Comparison of ENCODE assay signal across 8 cellular contexts in genomic region chr20:59515013-59515905, GRCh38.
DNase-seq lines count a peak whose midpoint lies in the region; ATAC-seq, FAIRE-seq and TF ChIP-seq lines count a peak whose summit lies in the region.

No MANE protein-coding gene starts in this region.

- no peaks in the 10 kb centered on the region for H3K79me2 ChIP-seq in endothelial cell of umbilical vein (ENCODE audit: control insufficient read depth, insufficient read depth, low read length)

- H3K9me3 ChIP-seq in Peyer's patch, result no peaks in the 10 kb centered on the region
- H3K9me3 ChIP-seq in endothelial cell of umbilical vein (replicated peaks; ENCODE audit: control insufficient read depth, insufficient read depth, low read length), result no peaks in the 10 kb centered on the region

- no peak overlapping the region for H3K27ac ChIP-seq in Peyer's patch
- no peak overlapping the region for H3K27ac ChIP-seq in endothelial cell of umbilical vein (ENCODE audit: insufficient read depth, low read depth, low read length)

- H3K9ac ChIP-seq in endothelial cell of umbilical vein (replicated peaks; ENCODE audit: extremely low read depth, insufficient read depth, low read length), result no peak overlapping the region

- CTCF ChIA-PET in endothelial cell of umbilical vein (lab: Charles Lee), result interaction anchor here (1.4 to 3.8 kb wide), 2 partner anchors 10 to 19 kb away, joined by 5 to 16 read pairs; no protein-coding TSS in a partner anchor

- intact Hi-C loops in endothelial cell of umbilical vein (cut with micrococcal nuclease), result loop anchor here (1.0 kb wide), 1 partner anchor 10 kb away; no protein-coding TSS in a partner anchor

- H3K4me3 ChIP-seq in Peyer's patch (no peak overlapping the region), endothelial cell of umbilical vein (replicated peaks in 1 of 3; ENCODE audit: insufficient read depth in 1 of 3, low read depth in 1 of 3, low read length in 3 of 3) (no peak overlapping the region)

- no peaks in the 10 kb centered on the region for H3K36me3 ChIP-seq in Peyer's patch
- H3K36me3 ChIP-seq in endothelial cell of umbilical vein (ENCODE audit: control insufficient read depth in 2 of 2, extremely low read depth in 1 of 2, insufficient read depth in 2 of 2, low read length in 2 of 2), result no peaks in the 10 kb centered on the region

- H3K27me3 ChIP-seq in Peyer's patch (no peaks in the 10 kb centered on the region), endothelial cell of umbilical vein (ENCODE audit: control insufficient read depth in 2 of 2, insufficient read depth in 2 of 2, low read length in 2 of 2) (no peaks in the 10 kb centered on the region)

- no peak for TF ChIP-seq POLR2A in Peyer's patch (IDR thresholded peaks at IDR 0.05)
- TF ChIP-seq POLR2A in endothelial cell of umbilical vein (IDR thresholded peaks at IDR 0.05; ENCODE audit: low read depth, low read length), result no peak

- FAIRE-seq in HTR-8/SVneo (lab: Jason Lieb, UNC), result peak; percentile 92
- peak; percentile 82 for FAIRE-seq in endothelial cell of umbilical vein (lab: Jason Lieb, UNC)

- BruUV-seq in endothelial cell of umbilical vein (replicated peaks; lab: Mats Ljungman, UMichigan), result no TSS peak

- ATAC-seq in HG02852 (IDR thresholded peaks at IDR 0.05; ENCODE audit: unreplicated experiment) (no peak), GM18511 (IDR thresholded peaks at IDR 0.05; ENCODE audit: unreplicated experiment) (no peak)

- no peak overlapping the region for H3K4me2 ChIP-seq in endothelial cell of umbilical vein (ENCODE audit: insufficient read depth, low read length)

- H3K9me1 ChIP-seq in endothelial cell of umbilical vein (replicated peaks; ENCODE audit: control insufficient read depth, extremely low read depth, insufficient read depth, low read length), result no peaks in the 10 kb centered on the region

- POLR2A ChIA-PET in endothelial cell of umbilical vein (lab: Charles Lee), result no interaction called here

- no peak overlapping the region for H2AFZ ChIP-seq in endothelial cell of umbilical vein (ENCODE audit: low read depth, low read length)

- TF ChIP-seq CTCF in Peyer's patch (IDR thresholded peaks at IDR 0.05), result peak in 4 of 6 experiments; percentile 56 to 74 (median 64)
- TF ChIP-seq CTCF in endothelial cell of umbilical vein (IDR thresholded peaks at IDR 0.05; ENCODE audit: extremely low read depth in 1 of 2, insufficient read depth in 1 of 2, low read depth in 1 of 2, low read length in 2 of 2), result peak; percentile 70 to 87

- no peaks in the 10 kb centered on the region for H4K20me1 ChIP-seq in endothelial cell of umbilical vein (replicated peaks; ENCODE audit: control insufficient read depth, extremely low read depth, insufficient read depth, low read length)

- DNase-seq in COR-L47 (lab: John Stamatoyannopoulos, UW), result peak; percentile 78
- DNase-seq in HTR-8/SVneo (ENCODE audit: insufficient read length, low spot score), result peak; percentile 98
- DNase-seq in Peyer's patch, result peak in 2 of 3 donors; percentile 75
- DNase-seq in endothelial cell of umbilical vein (ENCODE audit: low read depth, low spot score), result peak; percentile 61
- peak; percentile 86 for DNase-seq in medulla oblongata (ENCODE audit: extremely low spot score)
- no peak for DNase-seq in mesenteric fat pad (ENCODE audit: low spot score)

- peaks cover 0 to 5% (median 0%) of the 10 kb centered on the region in 4 donors for H3K4me1 ChIP-seq in Peyer's patch
- H3K4me1 ChIP-seq in endothelial cell of umbilical vein (ENCODE audit: control insufficient read depth, extremely low read depth, insufficient read depth, low read length), result no peaks in the 10 kb centered on the region

- dilution Hi-C loops in endothelial cell of umbilical vein (cut with MboI; ENCODE audit: extremely low pct_ligation_motif_present, low sequenced_read_pairs), result no loop called here

TF ChIP-seq in endothelial cell of umbilical vein, 7 proteins besides CTCF, POLR2A, EP300 and RAD21:
- TF ChIP-seq EZH2 (IDR thresholded peaks at IDR 0.05; ENCODE audit: borderline replicate concordance, low read depth, low read length, severe bottlenecking) (no peak), GATA2 (IDR thresholded peaks at IDR 0.05; ENCODE audit: insufficient read depth, insufficient read length, low read depth, low read length) (no peak), JUN (IDR thresholded peaks at IDR 0.05; ENCODE audit: borderline replicate concordance, insufficient read depth, insufficient read length, low read depth) (no peak), MAX (IDR thresholded peaks at IDR 0.05; ENCODE audit: insufficient read depth, insufficient read length) (no peak), MYC (IDR thresholded peaks at IDR 0.05; ENCODE audit: low read depth, low read length) (no peak), FOS (IDR thresholded peaks at IDR 0.05; ENCODE audit: borderline replicate concordance, insufficient read depth, low read length) (no peak)
